Comparison of ENCODE assay signal across 25 cellular contexts in genomic region chr9:109450346-109450745, GRCh38. TPM values are rescaled to one million over a fixed set of nuclear protein-coding genes. Genes with fewer than 3 reads are reported as not detected.
"Had no signal": no experiment of that assay in that cellular context is flagged by ENCODE, and none has a peak within 500 bp of the region (broad histone marks: within the 10 kb centered on the region; RNA-seq: fewer than 3 reads in every experiment).

No MANE protein-coding gene starts in this region.

- H2AFZ ChIP-seq: hepatocyte had no signal

- DNase-seq: activated CD4-positive, alpha-beta T cell treated with anti-CD3 and anti-CD28 coated beads for 1 hour; activated CD4-positive, alpha-beta T cell treated with anti-CD3 and anti-CD28 coated beads, Interleukin-2, amount 50 U/mL, for 1 hour; activated naive CD4-positive, alpha-beta T cell; activated T-cell treated with anti-CD3 and anti-CD28 coated beads, Interleukin-2, amount 50 U/mL, for 24 hours; amniotic stem cell; colonic mucosa; dorsolateral prefrontal cortex; effector memory CD8-positive, alpha-beta T cell; esophagus squamous epithelium; immature natural killer cell; kidney glomerular epithelial cell; left lung; natural killer cell; ovary; right cardiac atrium; stimulated activated CD4-positive, alpha-beta T cell treated with anti-CD3 and anti-CD28 coated beads, Interleukin-1b, Interleukin-23, amount 100 ng/mL, for 48 hours; substantia nigra; thyroid gland had no signal

- H3K4me3 ChIP-seq: breast epithelium, colonic mucosa, dorsolateral prefrontal cortex, esophagus squamous epithelium, hepatocyte, left lung, lung, ovary, prostate gland, skin epidermis, thyroid gland had no signal

- H3K79me2 ChIP-seq: hepatocyte had no signal

- H3K4me2 ChIP-seq: hepatocyte had no signal

- H3K4me1 ChIP-seq: breast epithelium, colonic mucosa, left lung, prostate gland had no signal

- H3K36me3 ChIP-seq: breast epithelium, colonic mucosa, left lung, ovary, prostate gland had no signal

- FAIRE-seq: endothelial cell of umbilical vein, TTC549 had no signal

- H3K9me3 ChIP-seq: breast epithelium, colonic mucosa, esophagus squamous epithelium, left lung, ovary, prostate gland, thyroid gland had no signal

- H3K27me3 ChIP-seq: breast epithelium, colonic mucosa, esophagus squamous epithelium, hepatocyte, ovary, thyroid gland had no signal

- H3K27ac ChIP-seq: colonic mucosa, hepatocyte, left lung, ovary, prostate gland, thyroid gland had no signal

- ATAC-seq: effector memory CD8-positive, alpha-beta T cell; left lung; natural killer cell; right cardiac atrium had no signal

RNA-seq across cellular contexts. Expression of gene PTPN3, which starts 47.8 kb away (rescaled TPM):
- total RNA-seq: endothelial cell of umbilical vein, natural killer cell had no signal
- polyA plus RNA-seq: immature natural killer cell had no signal
